ENCODE assay signal across 9 cellular contexts in the genomic region with DNA sequence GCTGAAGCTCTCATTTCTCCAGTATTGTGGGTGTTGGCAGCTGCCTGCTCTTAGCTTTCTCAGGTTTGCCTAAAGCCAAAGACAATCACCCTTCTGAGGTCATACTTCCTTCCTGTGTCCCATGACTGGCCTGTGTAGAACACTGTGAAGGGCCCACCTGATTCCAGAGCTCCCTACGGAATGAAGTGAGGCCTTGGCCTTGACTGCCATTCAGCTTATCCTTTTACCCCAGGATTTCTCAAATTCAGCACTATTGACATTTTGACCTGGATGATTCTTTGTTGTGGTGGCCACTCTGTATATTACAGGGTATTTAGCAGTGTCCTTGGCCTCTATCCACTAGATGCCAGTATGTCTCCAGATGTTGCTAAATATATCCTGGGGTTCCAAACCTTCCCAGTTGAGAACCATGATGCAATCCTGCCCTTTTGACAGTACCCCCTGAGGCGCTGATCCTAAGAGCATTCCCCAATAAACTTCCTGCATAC.
DNase-seq lines count a peak whose midpoint lies in the region; ATAC-seq and TF ChIP-seq lines count a peak whose summit lies in the region.
"Had no signal": no experiment of that assay in that cellular context is flagged by ENCODE, and none has a peak within 500 bp of the region (broad histone marks: within the 10 kb centered on the region; RNA-seq: fewer than 3 reads in every experiment).

No MANE protein-coding gene starts in this region.

- H3K9me3 Mint-ChIP-seq in activated CD8-positive, alpha-beta T cell treated with anti-CD3 and anti-CD28 coated beads, Interleukin-2, amount 10 ng/mL, durations not matched to agents 7 days and 5 days (ENCODE audit: insufficient read depth) = no peaks in the 10 kb centered on the region

- H3K36me3 ChIP-seq in BJ (ENCODE audit: control insufficient read depth, insufficient read depth, low read length) = no peaks in the 10 kb centered on the region
- no peaks in the 10 kb centered on the region for H3K36me3 ChIP-seq in Karpas-422 (ENCODE audit: insufficient read depth, low read length)

- ATAC-seq in left lobe of liver (peak; percentile 96), GM18498 (IDR thresholded peaks at IDR 0.05; ENCODE audit: unreplicated experiment) (no peak)
- ATAC-seq in activated CD8-positive, alpha-beta T cell treated with anti-CD3 and anti-CD28 coated beads, Interleukin-2, amount 10 ng/mL, durations not matched to agents 7 days and 5 days = no peak

- no peak overlapping the region for H3K27ac Mint-ChIP-seq in activated CD8-positive, alpha-beta T cell treated with anti-CD3 and anti-CD28 coated beads, Interleukin-2, amount 10 ng/mL, durations not matched to agents 7 days and 5 days

- H3K4me3 ChIP-seq in BJ (ENCODE audit: low read depth, low read length) = no peak overlapping the region
- no peak overlapping the region for H3K4me3 ChIP-seq in Karpas-422 (ENCODE audit: low read length)
- H3K4me3 ChIP-seq in cardiac fibroblast (replicated peaks in 1 of 2; ENCODE audit: low read depth in 2 of 2, low read length in 2 of 2) = no peak overlapping the region

- no peaks in the 10 kb centered on the region for H4K20me1 ChIP-seq in Karpas-422 (ENCODE audit: insufficient read depth, low read depth, low read length)

- H3K27ac ChIP-seq in Karpas-422 (ENCODE audit: low read length) = peak overlapping the region; percentile 25; the same call in 1 of the 2 replicates

- H3K4me3 Mint-ChIP-seq in activated CD8-positive, alpha-beta T cell treated with anti-CD3 and anti-CD28 coated beads, Interleukin-2, amount 10 ng/mL, durations not matched to agents 7 days and 5 days = no peak overlapping the region

- no peaks in the 10 kb centered on the region for H3K9me3 ChIP-seq in Karpas-422 (ENCODE audit: low read length)

- H3K79me2 ChIP-seq in Karpas-422 (ENCODE audit: low read length) = no peaks in the 10 kb centered on the region

- CTCF ChIA-PET in BJ (lab: Yijun Ruan, JAX) = interaction anchor here (0.6 to 3.2 kb wide), 11 partner anchors 16 to 725 kb away, joined by 3 to 11 read pairs (median 4); a partner anchor contains a TSS
- CTCF ChIA-PET in activated CD8-positive, alpha-beta T cell treated with anti-CD3 and anti-CD28 coated beads, Interleukin-2, amount 10 ng/mL, durations not matched to agents 7 days and 5 days (lab: Charles Lee) = interaction anchor here (1.1 kb wide), 1 partner anchor 17 kb away, joined by 3 read pairs; no protein-coding TSS in a partner anchor

- no peaks in the 10 kb centered on the region for H3K36me3 Mint-ChIP-seq in activated CD8-positive, alpha-beta T cell treated with anti-CD3 and anti-CD28 coated beads, Interleukin-2, amount 10 ng/mL, durations not matched to agents 7 days and 5 days (ENCODE audit: low read depth)

- TF ChIP-seq CTCF in BJ (IDR thresholded peaks at IDR 0.05; ENCODE audit: insufficient read depth, low read depth, low read length) (peak; percentile 38), cardiac fibroblast (IDR thresholded peaks at IDR 0.05; ENCODE audit: low read depth, low read length) (peak; percentile 20)

- DNase-seq in BJ (ENCODE audit: low read depth) (no peak), Karpas-422 (no peak), cardiac fibroblast (ENCODE audit: low read depth in 2 of 2) (peak; percentile 70 to 90), left lobe of liver (ENCODE audit: low spot score) (no peak), amniotic stem cell (lab: John Stamatoyannopoulos, UW) (no peak), midbrain (lab: John Stamatoyannopoulos, UW) (no peak)
- no peak for DNase-seq in activated CD8-positive, alpha-beta T cell treated with anti-CD3 and anti-CD28 coated beads, Interleukin-2, amount 10 ng/mL, durations not matched to agents 7 days and 5 days
- DNase-seq: NCI-H446 treated with DMSO at 0.1 percent for 48 hours had no signal

- H3K27me3 Mint-ChIP-seq in activated CD8-positive, alpha-beta T cell treated with anti-CD3 and anti-CD28 coated beads, Interleukin-2, amount 10 ng/mL, durations not matched to agents 7 days and 5 days (ENCODE audit: low read depth) = peaks cover 5% of the 10 kb centered on the region

- no peak overlapping the region for H3K9ac ChIP-seq in Karpas-422 (ENCODE audit: low read length)

- H3K27me3 ChIP-seq in BJ (ENCODE audit: control insufficient read depth, insufficient read depth, low read length) = no peaks in the 10 kb centered on the region
- no peaks in the 10 kb centered on the region for H3K27me3 ChIP-seq in Karpas-422 (ENCODE audit: low read length)

- H3K4me2 ChIP-seq in Karpas-422 (ENCODE audit: low read depth, low read length, poor library complexity, severe bottlenecking) = no peak overlapping the region

- H3K4me1 ChIP-seq in Karpas-422 (ENCODE audit: low read length) = peaks cover 23% of the 10 kb centered on the region

- H3K4me1 Mint-ChIP-seq in activated CD8-positive, alpha-beta T cell treated with anti-CD3 and anti-CD28 coated beads, Interleukin-2, amount 10 ng/mL, durations not matched to agents 7 days and 5 days (ENCODE audit: low read depth) = peaks cover 9% of the 10 kb centered on the region

- no peaks in the 10 kb centered on the region for H3K9me2 ChIP-seq in Karpas-422 (replicated peaks; ENCODE audit: insufficient read depth, low read length)

- peak overlapping the region; percentile 86 for H2AFZ ChIP-seq in Karpas-422 (ENCODE audit: low read length)

- POLR2A ChIA-PET in BJ (lab: Charles Lee) = no interaction called here
- POLR2A ChIA-PET in activated CD8-positive, alpha-beta T cell treated with anti-CD3 and anti-CD28 coated beads, Interleukin-2, amount 10 ng/mL, durations not matched to agents 7 days and 5 days (lab: Charles Lee) = interaction anchor here (0.8 kb wide), 1 partner anchor 17 kb away, joined by 3 read pairs; no protein-coding TSS in a partner anchor

Comparison
In these comparisons a context has a peak if more than half of its experiments do, and no peak if none do; other contexts are left out.
1. DNase-seq: peak in cardiac fibroblast (2 of 2); none in BJ (single experiment), Karpas-422 (single experiment), left lobe of liver (single experiment), amniotic stem cell (single experiment), activated CD8-positive, alpha-beta T cell treated with anti-CD3 and anti-CD28 coated beads, Interleukin-2, amount 10 ng/mL, durations not matched to agents 7 days and 5 days (single experiment) and midbrain (single experiment).